8 cellular contexts compared by ENCODE assay signal in the genomic region with DNA sequence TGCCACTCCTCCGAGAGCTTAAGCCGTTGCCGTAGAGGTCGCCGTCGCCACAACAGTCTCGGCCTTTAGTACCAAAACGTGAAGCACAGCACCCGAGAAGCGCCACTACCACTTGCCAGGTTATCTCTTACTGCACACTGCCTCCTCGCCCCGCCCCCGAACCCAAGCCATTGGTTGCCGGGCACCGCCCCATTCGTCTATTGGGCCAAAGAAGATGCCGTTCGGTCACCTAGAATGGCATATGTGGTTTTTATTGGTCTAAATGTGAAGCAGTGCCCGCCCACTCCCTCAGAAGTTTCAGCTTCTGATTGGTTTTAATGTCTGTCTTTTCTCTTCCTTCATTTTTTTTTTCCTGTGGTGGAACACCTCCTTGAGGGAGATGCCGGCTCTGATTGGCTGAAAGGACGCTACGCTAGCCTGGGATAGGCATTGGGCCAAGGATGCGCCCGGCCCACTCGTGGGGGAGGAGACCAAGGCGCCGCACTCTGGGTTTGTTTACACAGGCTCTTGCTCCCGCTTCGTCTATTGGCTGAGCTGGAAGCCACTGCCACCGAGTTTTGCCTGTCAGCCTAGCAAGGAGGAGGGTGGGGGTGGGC. TPM values are rescaled to one million over a fixed set of nuclear protein-coding genes. Genes with fewer than 3 reads are reported as not detected.
A peak's percentile ranks its signal among the peaks of the same experiment; 100 is the strongest.
DNase-seq lines count a peak whose midpoint lies in the region; ATAC-seq and TF ChIP-seq lines count a peak whose summit lies in the region.

TSS of gene PAIP2B (minus strand) at position 139 of the 596 bp plus-strand sequence. CDS start 24,514 bp downstream, outside the sequence.

- H3K36me3 ChIP-seq in SU-DHL-6 (ENCODE audit: low read length) (no peaks in the 10 kb centered on the region), ovary (no peaks in the 10 kb centered on the region), thyroid gland (no peaks in the 10 kb centered on the region)

- intact Hi-C loops in Right ventricle myocardium superior (cut with DNase I) = loop anchor here (5.0 kb wide), 1 partner anchor 50 kb away; no protein-coding TSS in a partner anchor
- intact Hi-C loops in ovary (cut with DNase I) = loop anchor here in 1 of 4 donors (1.0 to 10.0 kb wide), 2 partner anchors 49 to 108 kb away; partner anchors contain the start of gene ZNF638
- intact Hi-C loops in thyroid gland (cut with DNase I) = no loop called here

- no peaks in the 10 kb centered on the region for H3K9me3 Mint-ChIP-seq in activated naive CD8-positive, alpha-beta T cell treated with anti-CD3 and anti-CD28 coated beads, Interleukin-2, amount 50 U/mL, for 24 hours

- peak within 1 kb of the TSS; percentile 76 for H3K4me2 ChIP-seq in SU-DHL-6 (ENCODE audit: low read depth, low read length, poor library complexity, severe bottlenecking)

- peak within 1 kb of the TSS; percentile 89 for H2AFZ ChIP-seq in SU-DHL-6 (ENCODE audit: low read depth, low read length, severe bottlenecking)

- H3K9me3 ChIP-seq in SU-DHL-6 (ENCODE audit: insufficient read depth, low read length) (no peaks in the 10 kb centered on the region), ovary (no peaks in the 10 kb centered on the region), thyroid gland (no peaks in the 10 kb centered on the region)

- no peaks in the 10 kb centered on the region for H3F3A ChIP-seq in SU-DHL-6 (ENCODE audit: insufficient read depth)

- peaks cover 8% of the 10 kb centered on the region for H3K27me3 Mint-ChIP-seq in activated naive CD8-positive, alpha-beta T cell treated with anti-CD3 and anti-CD28 coated beads, Interleukin-2, amount 50 U/mL, for 24 hours

- peak within 1 kb of the TSS; percentile 53 for H3K27ac ChIP-seq in SU-DHL-6 (ENCODE audit: low read depth, low read length)
- H3K27ac ChIP-seq in ovary = peak within 1 kb of the TSS; percentile 62 to 90
- H3K27ac ChIP-seq in thyroid gland = peak within 1 kb of the TSS; percentile 50 to 79 (median 71)

- H4K20me1 ChIP-seq in SU-DHL-6 (ENCODE audit: low read depth, low read length) = no peaks in the 10 kb centered on the region

- H3K27me3 ChIP-seq in SU-DHL-6 (ENCODE audit: low read length) (0 out of 2 replicates have a peak, but pooled peaks cover 2% of the 10 kb centered on the region), ovary (no peaks in the 10 kb centered on the region), thyroid gland (no peaks in the 10 kb centered on the region)

- TF ChIP-seq EP300 in ovary (IDR thresholded peaks at IDR 0.05) = no peak

- H3K79me2 ChIP-seq in SU-DHL-6 (ENCODE audit: insufficient read depth, low read length) = no peaks in the 10 kb centered on the region

- peak; percentile 97 for DNase-seq in NCI-H1105 (lab: John Stamatoyannopoulos, UW)
- peak; percentile 96 for DNase-seq in activated naive CD8-positive, alpha-beta T cell treated with anti-CD3 and anti-CD28 coated beads, Interleukin-2, amount 50 U/mL, for 24 hours
- peak; percentile 99 for DNase-seq in Right ventricle myocardium superior
- peak; percentile 98 to 99 (median 99) for DNase-seq in ovary
- peak; percentile 100 for DNase-seq in thyroid gland

- H3K4me1 ChIP-seq in ovary (ENCODE audit: insufficient read depth) (peaks cover 1% of the 10 kb centered on the region), thyroid gland (peaks cover 0 to 6% of the 10 kb centered on the region in 2 donors)

- H3K27ac Mint-ChIP-seq in activated naive CD8-positive, alpha-beta T cell treated with anti-CD3 and anti-CD28 coated beads, Interleukin-2, amount 50 U/mL, for 24 hours = peak within 1 kb of the TSS; percentile 91

- peak within 1 kb of the TSS; percentile 97 for H3K4me3 Mint-ChIP-seq in activated naive CD8-positive, alpha-beta T cell treated with anti-CD3 and anti-CD28 coated beads, Interleukin-2, amount 50 U/mL, for 24 hours

- 0% methylated on average over 30 of the region's 30 CpGs for WGBS in ovary, 3 donors
- WGBS in thyroid gland, 2 donors = 0% methylated on average over 29 of the region's 30 CpGs

- TF ChIP-seq CTCF in SU-DHL-6 (IDR thresholded peaks at IDR 0.05; ENCODE audit: insufficient read depth, low read length, poor library complexity, severe bottlenecking) (no peak), ovary (IDR thresholded peaks at IDR 0.05) (no peak), thyroid gland (IDR thresholded peaks at IDR 0.05) (no peak)

- peak within 1 kb of the TSS; percentile 70 for H3K9ac ChIP-seq in SU-DHL-6 (ENCODE audit: low read length)

- H3K4me3 ChIP-seq in GM08714 (ENCODE audit: low read length) = peak within 1 kb of the TSS; percentile 73
- H3K4me3 ChIP-seq in SU-DHL-6 (ENCODE audit: insufficient read depth, low read length, poor library complexity, severe bottlenecking) = peak within 1 kb of the TSS; percentile 75
- peak within 1 kb of the TSS; percentile 73 for H3K4me3 ChIP-seq in ovary
- H3K4me3 ChIP-seq in thyroid gland (replicated peaks in 1 of 3) = peak within 1 kb of the TSS; percentile 45 to 75 (median 54)

- peak; percentile 83 for TF ChIP-seq POLR2A in ovary (IDR thresholded peaks at IDR 0.05)
- peak in 1 of 2 donors; percentile 89 for TF ChIP-seq POLR2A in thyroid gland (IDR thresholded peaks at IDR 0.05)

- peaks cover 22% of the 10 kb centered on the region for H3K4me1 Mint-ChIP-seq in activated naive CD8-positive, alpha-beta T cell treated with anti-CD3 and anti-CD28 coated beads, Interleukin-2, amount 50 U/mL, for 24 hours

- ATAC-seq in HG02610 (IDR thresholded peaks at IDR 0.05; ENCODE audit: unreplicated experiment) (peak; percentile 98), Right ventricle myocardium superior (ENCODE audit: poor library complexity) (peak; percentile 93)
- peak; percentile 99 for ATAC-seq in activated naive CD8-positive, alpha-beta T cell treated with anti-CD3 and anti-CD28 coated beads, Interleukin-2, amount 50 U/mL, for 24 hours

- H3K36me3 Mint-ChIP-seq in activated naive CD8-positive, alpha-beta T cell treated with anti-CD3 and anti-CD28 coated beads, Interleukin-2, amount 50 U/mL, for 24 hours (ENCODE audit: low read depth) = peaks cover 4% of the 10 kb centered on the region

- no peaks in the 10 kb centered on the region for H3K9me2 ChIP-seq in SU-DHL-6 (replicated peaks; ENCODE audit: insufficient read depth, low read length)

RNA-seq across cellular contexts. Expression of gene PAIP2B, which starts in this region (rescaled TPM):
- total RNA-seq in Right ventricle myocardium superior (69.7 TPM), ovary (10 to 100 TPM in 6 of 7 donors, 1 to 10 TPM in 1; 9.0 to 20.7 (median 19.3) TPM), thyroid gland (10 to 100 TPM in 2 of 4 donors, 1 to 10 TPM in 2; 8.6 to 13.2 (median 10.7) TPM)
- polyA plus RNA-seq in ovary = 1 to 10 TPM; 8.9 to 9.0 TPM

Comparison
In these comparisons a context has a peak if more than half of its experiments do, and no peak if none do; other contexts are left out.
1. Peak in every context shown above with its lines: DNase-seq, ATAC-seq, H3K4me3 ChIP-seq and H3K27ac ChIP-seq.